Comparison of ENCODE assay signal across 7 cellular contexts in genomic region chr1:1058088-1058905, GRCh38. TPM values are rescaled to one million over a fixed set of nuclear protein-coding genes. Genes with fewer than 3 reads are reported as not detected.
DNase-seq lines count a peak whose midpoint lies in the region; TF ChIP-seq lines count a peak whose summit lies in the region.
"Had no signal": no experiment of that assay in that cellular context is flagged by ENCODE, and none has a peak within 500 bp of the region (broad histone marks: within the 10 kb centered on the region; RNA-seq: fewer than 3 reads in every experiment).

No MANE protein-coding gene starts in this region.

- no peaks in the 10 kb centered on the region for H3K36me3 ChIP-seq in Caco-2 (ENCODE audit: control insufficient read depth, insufficient read depth, low read length)

- no peaks in the 10 kb centered on the region for H3K27me3 Mint-ChIP-seq in Caco-2 (ENCODE audit: insufficient read depth, unreplicated experiment)

- peak overlapping the region; percentile 80 for H3K4me3 Mint-ChIP-seq in Caco-2 (ENCODE audit: unreplicated experiment)

- BruUV-seq in Caco-2 (replicated peaks; lab: Mats Ljungman, UMichigan), result TSS peak; percentile 45

- CTCF ChIA-PET in Caco-2 (lab: Charles Lee), result interaction anchor here (0.6 to 1.5 kb wide), 3 partner anchors 45 to 215 kb away, joined by 3 to 5 read pairs (median 4); partner anchors contain the start of genes ISG15 and UBE2J2

- H3K4me3 ChIP-seq in Caco-2 (ENCODE audit: low read depth, low read length), result peak overlapping the region; percentile 64

- H3K4me1 ChIP-seq in Caco-2, result peaks cover 19% of the 10 kb centered on the region

- H3K27me3 ChIP-seq in Caco-2 (replicated peaks; ENCODE audit: control insufficient read depth, insufficient read depth, low read length), result no peaks in the 10 kb centered on the region

- H3K9me3 Mint-ChIP-seq in Caco-2 (ENCODE audit: unreplicated experiment), result no peaks in the 10 kb centered on the region

- peaks cover 54% of the 10 kb centered on the region for H3K36me3 Mint-ChIP-seq in Caco-2 (ENCODE audit: insufficient read depth, unreplicated experiment)

- H3K9me3 ChIP-seq in Caco-2, result no peaks in the 10 kb centered on the region

- peaks cover 7% of the 10 kb centered on the region for H3K4me1 Mint-ChIP-seq in Caco-2 (ENCODE audit: low read depth, unreplicated experiment)

- intact Hi-C loops in Caco-2 (cut with micrococcal nuclease; ENCODE audit: unreplicated experiment), result loop anchor here (2.0 kb wide), 2 partner anchors 19 to 43 kb away; no protein-coding TSS in a partner anchor

- POLR2A ChIA-PET in Caco-2 (lab: Charles Lee), result interaction anchor here (1.2 to 1.5 kb wide), 2 partner anchors 34 to 39 kb away, joined by 3 to 4 read pairs; partner anchors contain the start of gene AGRN

- H3K27ac Mint-ChIP-seq in Caco-2 (ENCODE audit: unreplicated experiment), result peak overlapping the region; percentile 51

- TF ChIP-seq CTCF in Caco-2 (IDR thresholded peaks at IDR 0.05; ENCODE audit: insufficient read depth in 1 of 2, low read depth in 1 of 2, low read length in 1 of 2, severe bottlenecking in 1 of 2, unreplicated experiment in 1 of 2), result no peak

- DNase-seq in Caco-2 (peak; percentile 62 to 80), kidney glomerular epithelial cell (lab: John Stamatoyannopoulos, UW) (peak; percentile 19), AML-193 (lab: John Stamatoyannopoulos, UW) (no peak), hypothalamus (lab: John Stamatoyannopoulos, UW) (no peak), SKM-1 treated with dmso at 0.1 percent for 144 hours (lab: John Stamatoyannopoulos, UW; ENCODE audit: unreplicated experiment) (no peak)

TF ChIP-seq in PFSK-1, 5 proteins besides CTCF, POLR2A, EP300 and RAD21:
- TF ChIP-seq TAF1 (IDR thresholded peaks at IDR 0.05; ENCODE audit: borderline replicate concordance, insufficient read depth, low read length) (no peak), POLR2AphosphoS5 (IDR thresholded peaks at IDR 0.05; ENCODE audit: low read depth, low read length) (no peak), REST (IDR thresholded peaks at IDR 0.05; ENCODE audit: insufficient read depth in 1 of 2, low read depth in 2 of 2, low read length in 2 of 2) (no peak), SIN3A (IDR thresholded peaks at IDR 0.05; ENCODE audit: borderline replicate concordance, insufficient read depth, low read length) (no peak), FOXP2 (optimal IDR thresholded peaks at IDR 0.05; ENCODE audit: borderline replicate concordance, extremely low read depth, extremely low read length, insufficient read depth) (peak; percentile 56)

RNA-seq across cellular contexts. Expression of gene RNF223, which starts 15.8 kb away (rescaled TPM):
- total RNA-seq in Caco-2 (2022), result 0.56 and 0.57 TPM in 2 replicates
- polyA plus RNA-seq in PFSK-1 (2012; ENCODE audit: insufficient read length, low read depth), result not detected
- total RNA-seq: SK-MEL-5 had no signal

RNA-seq across cellular contexts. Expression of gene AGRN, which starts 38.4 kb away (rescaled TPM):
- total RNA-seq in Caco-2 (2022), result 176 and 188 TPM in 2 replicates
- polyA plus RNA-seq in PFSK-1 (2012; ENCODE audit: insufficient read length, low read depth), result 117 TPM

RNA-seq across cellular contexts. Expression of gene ISG15, which starts 45.0 kb away (rescaled TPM):
- 55.5 and 63.1 TPM in 2 replicates for total RNA-seq in Caco-2 (2022)
- polyA plus RNA-seq in PFSK-1 (2012; ENCODE audit: insufficient read length, low read depth), result 120 TPM

RNA-seq across cellular contexts. Expression of gene C1orf159, which starts 57.6 kb away (rescaled TPM):
- total RNA-seq in Caco-2 (2022), result 12.9 and 14.0 TPM in 2 replicates
- 19.9 TPM for polyA plus RNA-seq in PFSK-1 (2012; ENCODE audit: insufficient read length, low read depth)

RNA-seq across cellular contexts. Expression of gene HES4, which starts 58.4 kb away (rescaled TPM):
- total RNA-seq in Caco-2 (2022), result 45.5 and 53.8 TPM in 2 replicates
- polyA plus RNA-seq in PFSK-1 (2012; ENCODE audit: insufficient read length, low read depth), result 61.6 TPM

Comparison
In these comparisons a context has a peak if more than half of its experiments do, and no peak if none do; other contexts are left out.
1. DNase-seq: peak in Caco-2 (2 of 2) and kidney glomerular epithelial cell (single experiment); none in AML-193 (0 of 2), hypothalamus (0 of 51) and SKM-1 treated with dmso at 0.1 percent for 144 hours (single experiment).